In the genomic region with DNA sequence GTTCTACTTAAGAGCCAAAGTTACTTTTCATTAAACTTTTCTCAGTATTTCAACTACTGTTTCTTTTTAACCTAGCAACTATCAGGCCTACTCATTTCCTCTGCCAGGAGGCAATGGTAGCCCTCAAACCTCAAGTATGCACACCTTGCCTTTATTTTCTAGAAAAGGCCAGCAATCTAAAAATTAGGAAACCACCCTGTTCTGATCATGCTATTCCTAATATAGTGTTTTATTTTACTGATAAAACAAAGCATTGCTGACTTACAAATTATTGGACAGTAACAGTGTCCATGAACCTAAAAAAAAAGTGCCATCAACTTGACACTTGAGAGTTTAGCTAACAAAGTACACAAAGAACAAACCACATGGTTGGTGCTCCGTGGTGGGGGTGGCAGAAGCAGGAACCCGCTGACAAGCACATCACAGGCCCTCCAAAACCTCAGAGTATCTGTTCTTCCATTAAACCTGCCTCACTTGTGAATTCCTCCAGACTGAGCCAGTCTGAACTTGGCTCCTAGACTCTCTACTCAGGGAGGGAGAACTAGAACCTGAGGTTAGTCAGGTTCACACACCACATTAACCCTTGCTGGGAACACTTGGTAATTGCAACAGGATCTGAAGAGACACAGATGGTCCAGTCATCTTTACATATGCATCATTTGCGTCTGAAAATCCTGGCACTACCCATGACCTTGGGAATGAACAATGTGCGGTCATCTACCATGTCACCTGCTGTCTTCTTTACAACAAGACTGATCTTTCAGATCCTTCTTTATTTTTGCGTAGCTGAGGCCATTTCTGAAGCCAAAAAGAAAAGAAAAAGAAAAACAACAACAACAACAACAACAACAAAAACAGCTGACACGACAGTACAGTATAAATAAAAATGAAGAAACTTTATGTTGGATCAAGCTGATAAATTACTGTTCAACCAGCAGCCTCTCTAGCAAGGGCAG, we compare ENCODE assay signal across 8 cellular contexts. TPM values are rescaled to one million over a fixed set of nuclear protein-coding genes. Genes with fewer than 3 reads are reported as not detected.
DNase-seq lines count a peak whose midpoint lies in the region; ATAC-seq and TF ChIP-seq lines count a peak whose summit lies in the region.

No MANE protein-coding gene starts in this region.

- H3K9ac ChIP-seq in DND-41 (ENCODE audit: low read depth, low read length) (peak overlapping the region; percentile 36), skeletal muscle satellite cell (ENCODE audit: low read depth, low read length) (no peak overlapping the region)

- intact Hi-C loops in lower leg skin (cut with DNase I; ENCODE audit: low total_unique reads) = no loop called here

- H3K27me3 ChIP-seq in DND-41 (ENCODE audit: insufficient read depth, low read length, poor library complexity) (no peaks in the 10 kb centered on the region), skeletal muscle satellite cell (ENCODE audit: control insufficient read depth, insufficient read depth, low read length) (no peaks in the 10 kb centered on the region)

- H3K36me3 ChIP-seq in DND-41 (ENCODE audit: insufficient read depth, low read length) (no peaks in the 10 kb centered on the region), skeletal muscle satellite cell (ENCODE audit: insufficient read depth, low read length) (no peaks in the 10 kb centered on the region)

- DNase-seq in DND-41 (peak; percentile 83), T-helper 9 cell (peak; percentile 38), dermis blood vessel endothelial cell (peak; percentile 34), NCI-H345 (lab: John Stamatoyannopoulos, UW) (no peak), lower leg skin (ENCODE audit: low spot score in 2 of 2) (no peak)

- WGBS in lower leg skin, 2 donors = 81% methylated on average over 6 of the region's 6 CpGs

- no peak for TF ChIP-seq CTCF in DND-41 (IDR thresholded peaks at IDR 0.05; ENCODE audit: borderline replicate concordance, extremely low read depth, low read length, poor library complexity, severe bottlenecking)
- no peak for TF ChIP-seq CTCF in lower leg skin (IDR thresholded peaks at IDR 0.05)

- H4K20me1 ChIP-seq in DND-41 (ENCODE audit: insufficient read depth, low read length) = peaks cover 36% of the 10 kb centered on the region

- H3K4me2 ChIP-seq in DND-41 (ENCODE audit: insufficient read depth, low read length) (peak overlapping the region; percentile 55), skeletal muscle satellite cell (ENCODE audit: low read length) (peak overlapping the region; percentile 30)

- H3K4me1 ChIP-seq in DND-41 (ENCODE audit: insufficient read depth, low read length) (peaks cover 92% of the 10 kb centered on the region), skeletal muscle satellite cell (ENCODE audit: control insufficient read depth, insufficient read depth, low read length) (peaks cover 35% of the 10 kb centered on the region)

- ATAC-seq in DND-41 (ENCODE audit: insufficient read depth, low read depth) (peak; percentile 81), HG02870 (IDR thresholded peaks at IDR 0.05; ENCODE audit: unreplicated experiment) (peak; percentile 30), GM19035 (IDR thresholded peaks at IDR 0.05; ENCODE audit: unreplicated experiment) (no peak)

- H2AFZ ChIP-seq in DND-41 (ENCODE audit: low read depth, low read length) = no peak overlapping the region

- H3K4me3 ChIP-seq in DND-41 (ENCODE audit: low read depth in 1 of 2, low read length in 2 of 2) (peak overlapping the region in 1 of 2 experiments; percentile 40; a peak in 2 of 4 replicates), skeletal muscle satellite cell (ENCODE audit: low read length) (no peak overlapping the region), lower leg skin (ENCODE audit: low read depth, poor library complexity, severe bottlenecking) (no peak overlapping the region)

- H3K79me2 ChIP-seq in DND-41 (ENCODE audit: insufficient read depth, low read length) = peaks cover 83% of the 10 kb centered on the region

- no peak for TF ChIP-seq POLR2A in lower leg skin (IDR thresholded peaks at IDR 0.05)

- H3K9me3 ChIP-seq in DND-41 (ENCODE audit: insufficient read depth, low read length, severe bottlenecking) (no peaks in the 10 kb centered on the region), skeletal muscle satellite cell (replicated peaks; ENCODE audit: low read length) (no peaks in the 10 kb centered on the region)

- H3K27ac ChIP-seq in DND-41 (ENCODE audit: low read length) = peak overlapping the region; percentile 78

RNA-seq across cellular contexts. Expression of gene PIP4K2A, which starts 31.9 kb away (rescaled TPM):
- total RNA-seq in dermis blood vessel endothelial cell (40.1 and 44.2 TPM in 2 replicates), lower leg skin (10 to 100 TPM in 1 of 4 donors, 1 to 10 TPM in 3; 2.3 to 12.4 (median 6.6) TPM)
- 22.7 and 41.1 TPM in 2 replicates for total RNA-seq in skeletal muscle satellite cell (2012; rRNA removed)

Comparison
In these comparisons a context has a peak if more than half of its experiments do, and no peak if none do; other contexts are left out.
1. DNase-seq: peak in DND-41 (single experiment), T-helper 9 cell (single experiment) and dermis blood vessel endothelial cell (single experiment); none in NCI-H345 (single experiment) and lower leg skin (0 of 2).